10 cellular contexts compared by ENCODE assay signal in genomic region chr3:161420746-161421145, GRCh38. TPM values are rescaled to one million over a fixed set of nuclear protein-coding genes. Genes with fewer than 3 reads are reported as not detected.
A peak's percentile ranks its signal among the peaks of the same experiment; 100 is the strongest.
DNase-seq lines count a peak whose midpoint lies in the region; ATAC-seq and TF ChIP-seq lines count a peak whose summit lies in the region.
"Had no signal": no experiment of that assay in that cellular context is flagged by ENCODE, and none has a peak within 500 bp of the region (broad histone marks: within the 10 kb centered on the region; RNA-seq: fewer than 3 reads in every experiment).

No MANE protein-coding gene starts in this region.

- peak overlapping the region; percentile 47 for H3K4me3 ChIP-seq in iPS-18a (ENCODE audit: low read length)
- H3K4me3 ChIP-seq: adrenal gland had no signal

- H3K9me3 ChIP-seq in iPS-18a (ENCODE audit: control insufficient read depth, low read depth, low read length), result no peaks in the 10 kb centered on the region
- H3K9me3 ChIP-seq: adrenal gland had no signal

- no peak overlapping the region for H3K9ac ChIP-seq in iPS-18a (ENCODE audit: low read length)

- H3K27ac ChIP-seq in VCaP, result peak overlapping the region; percentile 94
- no peak overlapping the region for H3K27ac ChIP-seq in iPS-18a (ENCODE audit: low read length)
- H3K27ac ChIP-seq: adrenal gland had no signal

- H3K4me1 ChIP-seq in iPS-18a (ENCODE audit: control insufficient read depth, low read depth, low read length), result peaks cover 31% of the 10 kb centered on the region

- peak; percentile 28; the same call in 1 of the 2 replicates for TF ChIP-seq CTCF in VCaP (conservative IDR thresholded peaks at IDR 0.05)

- DNase-seq in M059J (ENCODE audit: low read depth), result peak; percentile 32
- DNase-seq in smooth muscle cell of the brain vasculature (ENCODE audit: low read depth, low spot score), result peak; percentile 21
- DNase-seq in activated CD8-positive, alpha-beta memory T cell treated with anti-CD3 and anti-CD28 coated beads, Interleukin-2, amount 50 U/mL, for 48 hours, result no peak
- DNase-seq: activated CD4-positive, alpha-beta T cell treated with anti-CD3 and anti-CD28 coated beads for 36 hours; adrenal gland; NCI-H524 treated with DMSO at 0.1 percent for 48 hours had no signal

- H3K36me3 ChIP-seq in iPS-18a (ENCODE audit: control insufficient read depth, low read depth, low read length), result no peaks in the 10 kb centered on the region
- H3K36me3 ChIP-seq: adrenal gland had no signal

- H3K27me3 ChIP-seq in iPS-18a (ENCODE audit: control insufficient read depth, insufficient read depth, low read length), result no peaks in the 10 kb centered on the region
- H3K27me3 ChIP-seq: adrenal gland had no signal

- ATAC-seq in HG02571 (IDR thresholded peaks at IDR 0.05; ENCODE audit: unreplicated experiment) (no peak), HG02981 (IDR thresholded peaks at IDR 0.05; ENCODE audit: unreplicated experiment) (no peak)
- ATAC-seq: activated CD4-positive, alpha-beta T cell treated with anti-CD3 and anti-CD28 coated beads for 36 hours had no signal

RNA-seq across cellular contexts. Expression of gene SPTSSB, which starts 49.4 kb away (rescaled TPM):
- total RNA-seq in M059J (2014; rRNA removed; shearing (Covaris generic)), result not detected in 2 replicates
- total RNA-seq: activated CD4-positive, alpha-beta T cell treated with anti-CD3 and anti-CD28 coated beads for 36 hours had no signal
